1 cellular context compared by ENCODE assay signal in genomic region chr10:99395750-99396445, GRCh38.
TF ChIP-seq lines count a peak whose summit lies in the region.

No MANE protein-coding gene starts in this region.

TF ChIP-seq in SK-N-SH, 30 proteins besides CTCF, POLR2A, EP300 and RAD21 (continued from another document):
- TF ChIP-seq ZBTB33 (IDR thresholded peaks at IDR 0.05; ENCODE audit: borderline replicate concordance, low read depth) (no peak), MEF2A (IDR thresholded peaks at IDR 0.05; ENCODE audit: borderline replicate concordance, low read depth) (no peak), RFX5 (IDR thresholded peaks at IDR 0.05; ENCODE audit: low read length) (no peak), TCF12 (IDR thresholded peaks at IDR 0.05) (peak; percentile 53), FOXM1 (IDR thresholded peaks at IDR 0.05; ENCODE audit: low read depth) (no peak), GABPA (IDR thresholded peaks at IDR 0.05; ENCODE audit: low read depth) (no peak), CHD2 (IDR thresholded peaks at IDR 0.05; ENCODE audit: low read length, partially characterized antibody) (no peak), SMC3 (IDR thresholded peaks at IDR 0.05; ENCODE audit: low read depth, low read length) (no peak), POLR2AphosphoS5 (IDR thresholded peaks at IDR 0.05; ENCODE audit: low read depth, low read length) (peak; percentile 8; the same call in 1 of the 2 replicates), RXRA (IDR thresholded peaks at IDR 0.05; ENCODE audit: borderline replicate concordance, low read depth) (0 out of 2 replicates have a peak, but pooled peaks have one; percentile 8), NRF1 (IDR thresholded peaks at IDR 0.05; ENCODE audit: low read depth, low read length) (no peak), NFIC (IDR thresholded peaks at IDR 0.05; ENCODE audit: borderline replicate concordance) (no peak), ELF1 (IDR thresholded peaks at IDR 0.05) (no peak), MAX (IDR thresholded peaks at IDR 0.05; ENCODE audit: low read depth) (no peak; the same call in 1 of the 2 replicates), TEAD4 (IDR thresholded peaks at IDR 0.05; ENCODE audit: borderline replicate concordance, insufficient read depth) (peak; percentile 38; the same call in 1 of the 2 replicates), USF1 (IDR thresholded peaks at IDR 0.05; ENCODE audit: borderline replicate concordance, low read depth) (no peak)
TF ChIP-seq in SK-N-SH: peak in this region for 8.
